Comparison of ENCODE assay signal across 8 cellular contexts in the genomic region with DNA sequence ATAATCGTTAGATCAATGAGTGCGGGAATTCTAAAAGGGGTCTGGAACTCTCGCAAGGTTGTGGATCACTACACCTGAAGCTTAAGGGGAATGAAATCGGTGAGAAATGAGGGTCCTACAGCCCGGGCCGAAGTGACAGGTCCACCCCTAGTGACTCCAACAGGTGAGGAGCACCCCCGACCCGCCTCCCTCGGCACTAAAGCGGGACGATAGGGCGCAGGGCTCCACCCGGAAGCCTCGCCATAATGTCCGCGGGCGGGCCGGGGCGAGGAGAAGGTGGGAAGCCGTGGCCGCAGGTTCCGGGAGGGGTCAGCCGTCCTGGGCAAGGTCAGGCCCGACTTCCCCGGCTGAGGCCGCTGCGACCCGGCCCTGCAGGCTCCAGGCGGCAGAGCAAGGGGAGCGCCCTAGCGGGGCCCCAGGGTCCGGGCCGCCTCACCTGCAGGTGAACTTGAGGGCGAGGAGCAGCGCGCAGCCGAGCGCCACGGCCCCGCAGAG. TPM values are rescaled to one million over a fixed set of nuclear protein-coding genes. Genes with fewer than 3 reads are reported as not detected.
A peak's percentile ranks its signal among the peaks of the same experiment; 100 is the strongest.
DNase-seq lines count a peak whose midpoint lies in the region; ATAC-seq, FAIRE-seq and TF ChIP-seq lines count a peak whose summit lies in the region.

No MANE protein-coding gene starts in this region.

- intact Hi-C loops in activated CD4-positive, alpha-beta T cell treated with anti-CD3 and anti-CD28 coated beads, Interleukin-2, amount 10 ng/mL, durations not matched to agents 24 days and 14 days (cut with micrococcal nuclease) = loop anchor here (1.0 to 5.0 kb wide), 7 partner anchors 41 to 800 kb away; partner anchors contain the start of genes CLEC16A, DEXI, RSL1D1 and ZC3H7A
- intact Hi-C loops in endothelial cell of umbilical vein (cut with micrococcal nuclease) (loop anchor here (1.0 to 5.0 kb wide), 5 partner anchors 41 to 235 kb away; partner anchors contain the start of genes RSL1D1, SNX29 and ZC3H7A), transverse colon (cut with DNase I; ENCODE audit: low total_unique reads) (loop anchor here (2.0 kb wide), 1 partner anchor 55 kb away; the partner anchor contains the start of gene ZC3H7A)

- H3K27me3 ChIP-seq in CD8-positive, alpha-beta memory T cell (ENCODE audit: insufficient read depth, low read length, poor library complexity, severe bottlenecking) = no peaks in the 10 kb centered on the region
- H3K27me3 ChIP-seq in endothelial cell of umbilical vein (ENCODE audit: control insufficient read depth in 2 of 2, insufficient read depth in 2 of 2, low read length in 2 of 2) (no peaks in the 10 kb centered on the region), transverse colon (no peaks in the 10 kb centered on the region)

- peak overlapping the region; percentile 92 to 95 (median 94) for H3K4me3 Mint-ChIP-seq in CD8-positive, alpha-beta memory T cell
- peak overlapping the region; percentile 98 for H3K4me3 Mint-ChIP-seq in activated CD4-positive, alpha-beta T cell treated with anti-CD3 and anti-CD28 coated beads, Interleukin-2, amount 10 ng/mL, durations not matched to agents 24 days and 14 days
- peak overlapping the region; percentile 86 to 96 (median 94) for H3K4me3 Mint-ChIP-seq in naive thymus-derived CD8-positive, alpha-beta T cell

- TF ChIP-seq POLR2A in endothelial cell of umbilical vein (IDR thresholded peaks at IDR 0.05; ENCODE audit: low read depth, low read length) (no peak), transverse colon (IDR thresholded peaks at IDR 0.05) (no peak)

- peak overlapping the region; percentile 40 to 99 (median 96) for H3K27ac Mint-ChIP-seq in CD8-positive, alpha-beta memory T cell
- peak overlapping the region; percentile 97 for H3K27ac Mint-ChIP-seq in activated CD4-positive, alpha-beta T cell treated with anti-CD3 and anti-CD28 coated beads, Interleukin-2, amount 10 ng/mL, durations not matched to agents 24 days and 14 days
- peak overlapping the region; percentile 85 to 96 (median 94) for H3K27ac Mint-ChIP-seq in naive thymus-derived CD8-positive, alpha-beta T cell

- peak overlapping the region; percentile 92 for H3K4me2 ChIP-seq in endothelial cell of umbilical vein (ENCODE audit: insufficient read depth, low read length)

- peaks cover 51 to 63% (median 52%) of the 10 kb centered on the region in 3 donors for H3K4me1 Mint-ChIP-seq in CD8-positive, alpha-beta memory T cell
- peaks cover 50% of the 10 kb centered on the region for H3K4me1 Mint-ChIP-seq in activated CD4-positive, alpha-beta T cell treated with anti-CD3 and anti-CD28 coated beads, Interleukin-2, amount 10 ng/mL, durations not matched to agents 24 days and 14 days
- peaks cover 27 to 59% (median 53%) of the 10 kb centered on the region in 4 donors for H3K4me1 Mint-ChIP-seq in naive thymus-derived CD8-positive, alpha-beta T cell

- CTCF ChIA-PET in CD8-positive, alpha-beta memory T cell (lab: Charles Lee) = interaction anchor here (0.7 to 3.9 kb wide), 11 partner anchors 9 to 339 kb away, joined by 3 to 34 read pairs (median 4); partner anchors contain the start of gene ZC3H7A
- CTCF ChIA-PET in endothelial cell of umbilical vein (lab: Charles Lee) = interaction anchor here (0.6 to 2.5 kb wide), 10 partner anchors 10 to 346 kb away, joined by 3 to 11 read pairs (median 4); partner anchors contain the start of gene ZC3H7A

- H3K9ac ChIP-seq in endothelial cell of umbilical vein (replicated peaks; ENCODE audit: extremely low read depth, insufficient read depth, low read length) = peak overlapping the region; percentile 88

- in situ Hi-C loops in transverse colon (cut with MboI; ENCODE audit: low pct_ligation_motif_present in 1 of 4, low pct_unique_long_range_greater_than_20kb in 1 of 4, low sequenced_read_pairs in 3 of 4) = no loop called here

- peaks cover 7% of the 10 kb centered on the region for H4K20me1 ChIP-seq in endothelial cell of umbilical vein (replicated peaks; ENCODE audit: control insufficient read depth, extremely low read depth, insufficient read depth, low read length)

- TF ChIP-seq CTCF in endothelial cell of umbilical vein (IDR thresholded peaks at IDR 0.05; ENCODE audit: extremely low read depth in 1 of 2, insufficient read depth in 1 of 2, low read depth in 1 of 2, low read length in 2 of 2) (no peak), transverse colon (IDR thresholded peaks at IDR 0.05) (peak in 3 of 5 experiments; percentile 9 to 40 (median 25))

- FAIRE-seq in HTR-8/SVneo (lab: Jason Lieb, UNC) (no peak), endothelial cell of umbilical vein (lab: Jason Lieb, UNC) (no peak)

- dilution Hi-C loops in endothelial cell of umbilical vein (cut with MboI; ENCODE audit: extremely low pct_ligation_motif_present, low sequenced_read_pairs) = no loop called here

- H3K27me3 Mint-ChIP-seq in CD8-positive, alpha-beta memory T cell = no peaks in the 10 kb centered on the region
- H3K27me3 Mint-ChIP-seq in activated CD4-positive, alpha-beta T cell treated with anti-CD3 and anti-CD28 coated beads, Interleukin-2, amount 10 ng/mL, durations not matched to agents 24 days and 14 days = no peaks in the 10 kb centered on the region
- H3K27me3 Mint-ChIP-seq in naive thymus-derived CD8-positive, alpha-beta T cell = no peaks in the 10 kb centered on the region

- H3K9me1 ChIP-seq in endothelial cell of umbilical vein (replicated peaks; ENCODE audit: control insufficient read depth, extremely low read depth, insufficient read depth, low read length) = no peaks in the 10 kb centered on the region

- peak overlapping the region; percentile 61 for H2AFZ ChIP-seq in endothelial cell of umbilical vein (ENCODE audit: low read depth, low read length)

- peaks cover 50% of the 10 kb centered on the region for H3K79me2 ChIP-seq in endothelial cell of umbilical vein (ENCODE audit: control insufficient read depth, insufficient read depth, low read length)

- peak; percentile 32 for ATAC-seq in GM21381 (IDR thresholded peaks at IDR 0.05; ENCODE audit: unreplicated experiment)
- ATAC-seq in naive thymus-derived CD8-positive, alpha-beta T cell = peak; percentile 13 to 52

- no peak for TF ChIP-seq EP300 in transverse colon (IDR thresholded peaks at IDR 0.05; ENCODE audit: low read depth)

- no peaks in the 10 kb centered on the region for H3K9me3 Mint-ChIP-seq in CD8-positive, alpha-beta memory T cell
- H3K9me3 Mint-ChIP-seq in activated CD4-positive, alpha-beta T cell treated with anti-CD3 and anti-CD28 coated beads, Interleukin-2, amount 10 ng/mL, durations not matched to agents 24 days and 14 days = no peaks in the 10 kb centered on the region
- no peaks in the 10 kb centered on the region for H3K9me3 Mint-ChIP-seq in naive thymus-derived CD8-positive, alpha-beta T cell

- DNase-seq in CD8-positive, alpha-beta memory T cell = peak in 3 of 5 donors; percentile 15 to 67 (median 47)
- peak; percentile 29 for DNase-seq in HTR-8/SVneo (ENCODE audit: insufficient read length, low spot score)
- peak; percentile 88 for DNase-seq in activated CD4-positive, alpha-beta T cell treated with anti-CD3 and anti-CD28 coated beads, Interleukin-2, amount 10 ng/mL, durations not matched to agents 24 days and 14 days
- DNase-seq in endothelial cell of umbilical vein (ENCODE audit: low read depth, low spot score) = peak; percentile 25
- DNase-seq in naive thymus-derived CD8-positive, alpha-beta T cell = peak in 6 of 10 donors; percentile 18 to 73 (median 36)
- peak; percentile 67 for DNase-seq in transverse colon
- no peak for DNase-seq in cerebellar nuclear complex (lab: John Stamatoyannopoulos, UW)

- H3K36me3 ChIP-seq in CD8-positive, alpha-beta memory T cell (ENCODE audit: insufficient read depth, low read length) = no peaks in the 10 kb centered on the region
- H3K36me3 ChIP-seq in endothelial cell of umbilical vein (ENCODE audit: control insufficient read depth in 2 of 2, extremely low read depth in 1 of 2, insufficient read depth in 2 of 2, low read length in 2 of 2) (peaks cover 0 to 3% of the 10 kb centered on the region in 2 experiments), transverse colon (no peaks in the 10 kb centered on the region)

- peak overlapping the region; percentile 91 for H3K27ac ChIP-seq in CD8-positive, alpha-beta memory T cell (ENCODE audit: low read depth, low read length)
- H3K27ac ChIP-seq in endothelial cell of umbilical vein (ENCODE audit: insufficient read depth, low read depth, low read length) (peak overlapping the region; percentile 76), transverse colon (peak overlapping the region; percentile 98 to 100 (median 98))

- peaks cover 48% of the 10 kb centered on the region for H3K4me1 ChIP-seq in CD8-positive, alpha-beta memory T cell (ENCODE audit: insufficient read depth, low read length)
- H3K4me1 ChIP-seq in endothelial cell of umbilical vein (ENCODE audit: control insufficient read depth, extremely low read depth, insufficient read depth, low read length) = peaks cover 22% of the 10 kb centered on the region
- peaks cover 11 to 58% (median 47%) of the 10 kb centered on the region in 4 donors for H3K4me1 ChIP-seq in transverse colon

- H3K4me3 ChIP-seq in CD8-positive, alpha-beta memory T cell (ENCODE audit: low read length) = peak overlapping the region; percentile 84
- H3K4me3 ChIP-seq in endothelial cell of umbilical vein (replicated peaks in 1 of 3; ENCODE audit: insufficient read depth in 1 of 3, low read depth in 1 of 3, low read length in 3 of 3) = peak overlapping the region; percentile 91 to 93 (median 91)
- H3K4me3 ChIP-seq in transverse colon = peak overlapping the region; percentile 80 to 86 (median 82)

- POLR2A ChIA-PET in CD8-positive, alpha-beta memory T cell (lab: Charles Lee) = interaction anchor here (0.7 to 3.7 kb wide), 9 partner anchors 9 to 797 kb away, joined by 3 to 60 read pairs (median 6); partner anchors contain the start of genes CLEC16A, GSPT1, SNN and SOCS1
- POLR2A ChIA-PET in endothelial cell of umbilical vein (lab: Charles Lee) = interaction anchor here (1.7 kb wide), 1 partner anchor 56 kb away, joined by 5 read pairs; no protein-coding TSS in a partner anchor
- POLR2A ChIA-PET in naive thymus-derived CD8-positive, alpha-beta T cell (lab: Charles Lee) = interaction anchor here (0.6 to 3.6 kb wide), 22 partner anchors 8 to 800 kb away, joined by 3 to 60 read pairs (median 5); partner anchors contain the start of genes DEXI, LITAF, RSL1D1 and SNN

- WGBS in transverse colon (ENCODE audit: low coverage in 1 of 2), 2 donors = 0% methylated on average over 38 of the region's 40 CpGs; no CpG with 5 or more reads in 1 of the 2 donors

- peaks cover 0 to 30% (median 2%) of the 10 kb centered on the region in 3 donors for H3K36me3 Mint-ChIP-seq in CD8-positive, alpha-beta memory T cell
- peaks cover 28% of the 10 kb centered on the region for H3K36me3 Mint-ChIP-seq in activated CD4-positive, alpha-beta T cell treated with anti-CD3 and anti-CD28 coated beads, Interleukin-2, amount 10 ng/mL, durations not matched to agents 24 days and 14 days (ENCODE audit: low read depth)
- peaks cover 0 to 20% (median 0%) of the 10 kb centered on the region in 3 donors for H3K36me3 Mint-ChIP-seq in naive thymus-derived CD8-positive, alpha-beta T cell

- BruUV-seq in endothelial cell of umbilical vein (replicated peaks; lab: Mats Ljungman, UMichigan) = no TSS peak

- no peaks in the 10 kb centered on the region for H3K9me3 ChIP-seq in CD8-positive, alpha-beta memory T cell (ENCODE audit: low read length)
- H3K9me3 ChIP-seq in endothelial cell of umbilical vein (replicated peaks; ENCODE audit: control insufficient read depth, insufficient read depth, low read length) = no peaks in the 10 kb centered on the region
- H3K9me3 ChIP-seq in transverse colon = no peaks in the 10 kb centered on the region

RNA-seq across cellular contexts. Expression of gene TXNDC11, which starts 0.6 kb away (rescaled TPM):
- total RNA-seq in CD8-positive, alpha-beta memory T cell = 10 to 100 TPM; 32.8 to 38.8 TPM
- 57.8 TPM for polyA plus RNA-seq in CD8-positive, alpha-beta memory T cell
- total RNA-seq in activated CD4-positive, alpha-beta T cell treated with anti-CD3 and anti-CD28 coated beads, Interleukin-2, amount 10 ng/mL, durations not matched to agents 24 days and 14 days = 41.7 and 43.6 TPM in 2 replicates
- total RNA-seq in endothelial cell of umbilical vein (37.1 and 42.5 TPM in 2 replicates), transverse colon (100 to 1,000 TPM in 1 of 4 donors, 10 to 100 TPM in 3; 66.8 to 105 (median 71.1) TPM)
- polyA plus RNA-seq in endothelial cell of umbilical vein = 66.0 and 66.8 TPM in 2 replicates
- 61.3 and 68.5 TPM in 2 replicates for polyA plus RNA-seq in endothelial cell of umbilical vein (2011; cell fraction: cytosol; rRNA removed)
- polyA plus RNA-seq in endothelial cell of umbilical vein (2011; cell fraction: nucleus; rRNA removed) = 56.8 and 58.5 TPM in 2 replicates
- 34.4 TPM in 2 replicates for polyA plus RNA-seq in endothelial cell of umbilical vein (2012)
- polyA minus RNA-seq in endothelial cell of umbilical vein = 51.6 and 56.2 TPM in 2 replicates
- 26.4 TPM for polyA minus RNA-seq in endothelial cell of umbilical vein (2011; cell fraction: cytosol; rRNA and poly(A)+ RNA removed)
- polyA minus RNA-seq in endothelial cell of umbilical vein (2011; cell fraction: nucleus; rRNA and poly(A)+ RNA removed) = 30.8 and 31.3 TPM in 2 replicates
- total RNA-seq in naive thymus-derived CD8-positive, alpha-beta T cell = 10 to 100 TPM; 35.3 to 41.8 TPM
- polyA plus RNA-seq in naive thymus-derived CD8-positive, alpha-beta T cell = 10 to 100 TPM; 31.8 to 46.8 (median 35.4) TPM

RNA-seq across cellular contexts. Expression of gene ZC3H7A, which starts 55.0 kb away (rescaled TPM):
- total RNA-seq in CD8-positive, alpha-beta memory T cell = 10 to 100 TPM; 51.9 to 54.2 TPM
- 35.6 TPM for polyA plus RNA-seq in CD8-positive, alpha-beta memory T cell
- total RNA-seq in activated CD4-positive, alpha-beta T cell treated with anti-CD3 and anti-CD28 coated beads, Interleukin-2, amount 10 ng/mL, durations not matched to agents 24 days and 14 days = 58.3 and 64.1 TPM in 2 replicates
- total RNA-seq in endothelial cell of umbilical vein (73.9 and 78.0 TPM in 2 replicates), transverse colon (10 to 100 TPM; 38.1 to 92.0 (median 63.3) TPM)
- 32.6 and 44.1 TPM in 2 replicates for polyA plus RNA-seq in endothelial cell of umbilical vein
- 49.5 and 53.1 TPM in 2 replicates for polyA plus RNA-seq in endothelial cell of umbilical vein (2011; cell fraction: cytosol; rRNA removed)
- 143 and 147 TPM in 2 replicates for polyA plus RNA-seq in endothelial cell of umbilical vein (2011; cell fraction: nucleus; rRNA removed)
- polyA plus RNA-seq in endothelial cell of umbilical vein (2012) = 37.1 and 43.8 TPM in 2 replicates
- polyA minus RNA-seq in endothelial cell of umbilical vein = 78.3 and 80.2 TPM in 2 replicates
- 8.8 TPM for polyA minus RNA-seq in endothelial cell of umbilical vein (2011; cell fraction: cytosol; rRNA and poly(A)+ RNA removed)
- 85.4 and 110 TPM in 2 replicates for polyA minus RNA-seq in endothelial cell of umbilical vein (2011; cell fraction: nucleus; rRNA and poly(A)+ RNA removed)
- total RNA-seq in naive thymus-derived CD8-positive, alpha-beta T cell = 10 to 100 TPM; 71.0 to 72.2 TPM
- 10 to 100 TPM; 29.7 to 35.1 (median 32.3) TPM for polyA plus RNA-seq in naive thymus-derived CD8-positive, alpha-beta T cell

Comparison
In these comparisons a context has a peak if more than half of its experiments do, and no peak if none do; other contexts are left out.
1. DNase-seq: peak in CD8-positive, alpha-beta memory T cell (3 of 5), HTR-8/SVneo (single experiment), activated CD4-positive, alpha-beta T cell treated with anti-CD3 and anti-CD28 coated beads, Interleukin-2, amount 10 ng/mL, durations not matched to agents 24 days and 14 days (single experiment), endothelial cell of umbilical vein (single experiment), naive thymus-derived CD8-positive, alpha-beta T cell (6 of 10) and transverse colon (single experiment); none in cerebellar nuclear complex (0 of 2).
2. CTCF ChIP-seq: peak in transverse colon (3 of 5); none in endothelial cell of umbilical vein (0 of 2).
3. Peak in every context shown above with its lines, with median percentiles within 50 percentile points of each other: H3K27ac ChIP-seq, H3K4me3 ChIP-seq, H3K27ac Mint-ChIP-seq and H3K4me3 Mint-ChIP-seq.